In genomic region chr2:175251425-175252041, GRCh38 we compare ENCODE assay signal across 8 cellular contexts.
DNase-seq lines count a peak whose midpoint lies in the region; ATAC-seq, FAIRE-seq and TF ChIP-seq lines count a peak whose summit lies in the region.

No MANE protein-coding gene starts in this region.

- H3K27ac ChIP-seq in C4-2B (no peak overlapping the region), coronary artery (no peak overlapping the region)

- ATAC-seq in GM21526 (IDR thresholded peaks at IDR 0.05; ENCODE audit: low FRiP score, unreplicated experiment) = no peak

- peak; percentile 72 for FAIRE-seq in GM19239 (lab: Jason Lieb, UNC)

- no peaks in the 10 kb centered on the region for H3K36me3 Mint-ChIP-seq in nephron progenitor cell (ENCODE audit: low read depth)

- H3K27ac Mint-ChIP-seq in nephron progenitor cell = no peak overlapping the region

- TF ChIP-seq CTCF in C4-2B (conservative IDR thresholded peaks at IDR 0.05) (peak; percentile 81), coronary artery (IDR thresholded peaks at IDR 0.05) (peak; percentile 30), nephron progenitor cell (IDR thresholded peaks at IDR 0.05) (peak; percentile 66)

- peaks cover 5% of the 10 kb centered on the region for H3K4me1 Mint-ChIP-seq in nephron progenitor cell

- H3K4me3 Mint-ChIP-seq in nephron progenitor cell = no peak overlapping the region

- H3K27me3 Mint-ChIP-seq in nephron progenitor cell (ENCODE audit: low read depth, poor library complexity) = peaks cover 5% of the 10 kb centered on the region

- DNase-seq in GM19239 (ENCODE audit: insufficient read length, low spot score) (no peak), NCI-H748 (lab: John Stamatoyannopoulos, UW; ENCODE audit: unreplicated experiment) (peak; percentile 69), coronary artery (ENCODE audit: low spot score) (no peak), nephron progenitor cell (peak; percentile 19), COLO668 (lab: John Stamatoyannopoulos, UW; ENCODE audit: unreplicated experiment) (no peak), UCSD-AML1 (lab: John Stamatoyannopoulos, UW; ENCODE audit: unreplicated experiment) (no peak)

- peaks cover 7% of the 10 kb centered on the region for H3K9me3 Mint-ChIP-seq in nephron progenitor cell

- H3K4me3 ChIP-seq in coronary artery = no peak overlapping the region

Comparison
In these comparisons a context has a peak if more than half of its experiments do, and no peak if none do; other contexts are left out.
1. CTCF ChIP-seq: peak in every context shown above with its lines; median percentile 81 in C4-2B; 66 in nephron progenitor cell; 30 in coronary artery.
2. DNase-seq: peak in NCI-H748 (single experiment) and nephron progenitor cell (single experiment); none in GM19239 (single experiment), coronary artery (single experiment), COLO668 (single experiment) and UCSD-AML1 (single experiment).